ENCODE assay signal across 8 cellular contexts in the genomic region with DNA sequence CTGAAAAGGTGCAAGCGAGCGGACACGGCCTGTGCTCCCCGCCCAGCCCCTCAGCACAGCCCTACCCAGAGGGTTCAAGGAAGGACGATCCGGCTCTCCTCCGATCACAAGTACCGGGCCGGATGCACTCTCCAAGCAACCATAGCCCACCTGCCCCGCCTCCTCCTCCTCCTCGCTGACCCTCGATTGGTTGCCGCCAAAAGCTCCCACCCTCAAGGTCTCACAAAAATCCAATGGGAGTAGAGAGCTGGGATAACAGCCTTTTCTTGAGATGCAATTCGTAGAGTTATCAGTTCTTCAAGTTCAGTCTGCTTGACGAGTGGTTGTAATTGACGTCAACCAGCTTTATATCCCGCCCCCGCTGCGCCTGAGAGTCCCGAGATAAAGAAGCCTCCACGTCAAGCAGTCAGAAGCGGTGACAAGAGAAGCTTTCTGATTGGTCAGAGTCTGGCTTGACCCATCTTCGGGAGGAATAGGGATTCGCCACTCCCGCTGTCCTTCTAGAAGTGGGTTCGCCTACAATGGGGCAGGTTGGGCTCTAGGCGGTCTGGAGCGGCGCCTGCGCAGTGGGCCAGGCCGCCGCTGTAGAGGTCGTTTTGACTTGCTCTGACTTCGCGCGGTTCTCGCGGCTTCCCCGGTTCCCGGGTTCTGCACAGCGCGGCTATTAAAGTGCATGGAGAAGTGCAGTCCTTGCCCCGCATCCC. TPM values are rescaled to one million over a fixed set of nuclear protein-coding genes. Genes with fewer than 3 reads are reported as not detected.
DNase-seq lines count a peak whose midpoint lies in the region; ATAC-seq and TF ChIP-seq lines count a peak whose summit lies in the region.

A gene with protein sequence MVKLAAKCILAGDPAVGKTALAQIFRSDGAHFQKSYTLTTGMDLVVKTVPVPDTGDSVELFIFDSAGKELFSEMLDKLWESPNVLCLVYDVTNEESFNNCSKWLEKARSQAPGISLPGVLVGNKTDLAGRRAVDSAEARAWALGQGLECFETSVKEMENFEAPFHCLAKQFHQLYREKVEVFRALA (minus strand): TSS at position 154 of the 704 bp plus-strand sequence. CDS start 412 bp downstream, outside the sequence.

- no peaks in the 10 kb centered on the region for H3K27me3 ChIP-seq in BLaER1 treated with 17β-estradiol and CSF1 and Interleukin-3, amounts not matched to agents 10 nM and 100 nM
- no peaks in the 10 kb centered on the region for H3K27me3 ChIP-seq in liver (ENCODE audit: control insufficient read depth in 4 of 4, insufficient read depth in 4 of 4, low read length in 3 of 4)

- POLR2A ChIA-PET in activated CD4-positive, alpha-beta memory T cell treated with anti-CD3 and anti-CD28 coated beads for 36 hours (lab: Charles Lee): interaction anchor here (0.6 to 2.0 kb wide), 8 partner anchors 11 to 422 kb away, joined by 3 to 8 read pairs (median 4); partner anchors contain the start of genes EIF3D, NCF4 and TST

- CTCF ChIA-PET in activated CD4-positive, alpha-beta memory T cell treated with anti-CD3 and anti-CD28 coated beads for 36 hours (lab: Charles Lee): interaction anchor here (0.6 to 3.6 kb wide), 17 partner anchors 11 to 832 kb away, joined by 3 to 25 read pairs (median 4); partner anchors contain the start of gene GGA1

- peak within 1 kb of the TSS; percentile 77 to 97 (median 91) for H3K4me2 ChIP-seq in BLaER1 treated with 17β-estradiol and CSF1 and Interleukin-3, amounts not matched to agents 10 nM and 100 nM

- no peaks in the 10 kb centered on the region for H4K20me1 ChIP-seq in BLaER1 treated with 17β-estradiol and CSF1 and Interleukin-3, amounts not matched to agents 10 nM and 100 nM

- H3K9ac ChIP-seq in BLaER1 treated with 17β-estradiol and CSF1 and Interleukin-3, amounts not matched to agents 10 nM and 100 nM: peak within 1 kb of the TSS; percentile 71 to 81 (median 79)
- H3K9ac ChIP-seq in liver (ENCODE audit: low read depth in 1 of 2, low read length in 2 of 2): peak within 1 kb of the TSS; percentile 43 to 72

- H3K4me1 Mint-ChIP-seq in activated CD4-positive, alpha-beta memory T cell treated with anti-CD3 and anti-CD28 coated beads for 36 hours (ENCODE audit: low read depth): peaks cover 30% of the 10 kb centered on the region

- DNase-seq in NCI-H82 treated with DMSO at 0.1 percent for 48 hours (lab: John Stamatoyannopoulos, UW; ENCODE audit: unreplicated experiment) (peak; percentile 100), dermis microvascular lymphatic vessel endothelial cell (ENCODE audit: low read depth in 2 of 2) (peak; percentile 100)
- DNase-seq in activated CD4-positive, alpha-beta memory T cell treated with anti-CD3 and anti-CD28 coated beads for 36 hours: peak; percentile 99
- peak; percentile 98 for DNase-seq in stimulated activated CD4-positive, alpha-beta T cell treated with anti-CD3 and anti-CD28 coated beads, Interleukin-4, amount 100 ng/mL, for 24 hours

- intact Hi-C loops in activated CD4-positive, alpha-beta memory T cell treated with anti-CD3 and anti-CD28 coated beads for 36 hours (cut with micrococcal nuclease): loop anchor here (1.0 to 5.0 kb wide), 4 partner anchors 80 to 346 kb away; partner anchors contain the start of gene EIF3D

- peaks cover 28 to 51% (median 47%) of the 10 kb centered on the region in 10 experiments for H3K4me1 ChIP-seq in BLaER1 treated with 17β-estradiol and CSF1 and Interleukin-3, amounts not matched to agents 10 nM and 100 nM
- H3K4me1 ChIP-seq in liver (ENCODE audit: control insufficient read depth in 4 of 4, insufficient read depth in 4 of 4, low read length in 3 of 4): peaks cover 2 to 14% (median 10%) of the 10 kb centered on the region in 4 donors

- H3K9me3 ChIP-seq in BLaER1 treated with 17β-estradiol and CSF1 and Interleukin-3, amounts not matched to agents 10 nM and 100 nM (replicated peaks in 1 of 11): peaks cover 0 to 17% (median 9%) of the 10 kb centered on the region in 11 experiments; a peak in 6 of 22 replicates
- H3K9me3 ChIP-seq in liver (ENCODE audit: control insufficient read depth in 4 of 4, low read length in 3 of 4): no peaks in the 10 kb centered on the region

- peak within 1 kb of the TSS; percentile 35 to 74 (median 59); a peak in 21 of 22 replicates for H3K27ac ChIP-seq in BLaER1 treated with 17β-estradiol and CSF1 and Interleukin-3, amounts not matched to agents 10 nM and 100 nM
- peak within 1 kb of the TSS; percentile 39 to 41 for H3K27ac ChIP-seq in liver (ENCODE audit: low read depth in 1 of 2, low read length in 2 of 2)

- TF ChIP-seq CTCF in liver (IDR thresholded peaks at IDR 0.05; ENCODE audit: low read depth, low read length, missing input control): no peak

- peak within 1 kb of the TSS; percentile 84 for H3K4me3 Mint-ChIP-seq in activated CD4-positive, alpha-beta memory T cell treated with anti-CD3 and anti-CD28 coated beads for 36 hours

- TF ChIP-seq RAD21 in liver (IDR thresholded peaks at IDR 0.05): no peak

- ATAC-seq in GM19372 (IDR thresholded peaks at IDR 0.05; ENCODE audit: low read depth, unreplicated experiment) (peak; percentile 93), HG03558 (IDR thresholded peaks at IDR 0.05; ENCODE audit: extremely low read depth, unreplicated experiment) (peak; percentile 77)

- H3K36me3 Mint-ChIP-seq in activated CD4-positive, alpha-beta memory T cell treated with anti-CD3 and anti-CD28 coated beads for 36 hours: no peaks in the 10 kb centered on the region

- H3K4me3 ChIP-seq in BLaER1 treated with 17β-estradiol and CSF1 and Interleukin-3, amounts not matched to agents 10 nM and 100 nM: peak within 1 kb of the TSS; percentile 58 to 78 (median 72)
- H3K4me3 ChIP-seq in liver (ENCODE audit: low read depth in 1 of 3, low read length in 3 of 3): peak within 1 kb of the TSS; percentile 78 to 90 (median 84)

- no peaks in the 10 kb centered on the region for H3K27me3 Mint-ChIP-seq in activated CD4-positive, alpha-beta memory T cell treated with anti-CD3 and anti-CD28 coated beads for 36 hours

- under 1% methylated on average over 43 of the region's 43 CpGs for WGBS in liver

- H3K27ac Mint-ChIP-seq in activated CD4-positive, alpha-beta memory T cell treated with anti-CD3 and anti-CD28 coated beads for 36 hours: peak within 1 kb of the TSS; percentile 90

- H3K9me3 Mint-ChIP-seq in activated CD4-positive, alpha-beta memory T cell treated with anti-CD3 and anti-CD28 coated beads for 36 hours: no peaks in the 10 kb centered on the region

- H3K36me3 ChIP-seq in BLaER1 treated with 17β-estradiol and CSF1 and Interleukin-3, amounts not matched to agents 10 nM and 100 nM: no peaks in the 10 kb centered on the region
- H3K36me3 ChIP-seq in liver (ENCODE audit: control insufficient read depth in 4 of 4, insufficient read depth in 3 of 4, low read depth in 1 of 4, low read length in 3 of 4): no peaks in the 10 kb centered on the region

TF ChIP-seq in liver, 16 proteins besides CTCF, POLR2A, EP300 and RAD21 (continues in another document):
- TF ChIP-seq HNF4G (IDR thresholded peaks at IDR 0.05): no peak
- TF ChIP-seq, protein P1, sequence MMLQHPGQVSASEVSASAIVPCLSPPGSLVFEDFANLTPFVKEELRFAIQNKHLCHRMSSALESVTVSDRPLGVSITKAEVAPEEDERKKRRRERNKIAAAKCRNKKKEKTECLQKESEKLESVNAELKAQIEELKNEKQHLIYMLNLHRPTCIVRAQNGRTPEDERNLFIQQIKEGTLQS (IDR thresholded peaks at IDR 0.05): no peak
- TF ChIP-seq EGR1 (IDR thresholded peaks at IDR 0.05; ENCODE audit: low read depth in 2 of 2): peak; percentile 53 to 73
- TF ChIP-seq FOXA2 (IDR thresholded peaks at IDR 0.05): no peak
- peak in 1 of 2 donors; percentile 50 for TF ChIP-seq HNF4A (conservative IDR thresholded peaks at IDR 0.05)
- TF ChIP-seq TAF1 (conservative IDR thresholded peaks at IDR 0.05): no peak
- TF ChIP-seq, protein P2, sequence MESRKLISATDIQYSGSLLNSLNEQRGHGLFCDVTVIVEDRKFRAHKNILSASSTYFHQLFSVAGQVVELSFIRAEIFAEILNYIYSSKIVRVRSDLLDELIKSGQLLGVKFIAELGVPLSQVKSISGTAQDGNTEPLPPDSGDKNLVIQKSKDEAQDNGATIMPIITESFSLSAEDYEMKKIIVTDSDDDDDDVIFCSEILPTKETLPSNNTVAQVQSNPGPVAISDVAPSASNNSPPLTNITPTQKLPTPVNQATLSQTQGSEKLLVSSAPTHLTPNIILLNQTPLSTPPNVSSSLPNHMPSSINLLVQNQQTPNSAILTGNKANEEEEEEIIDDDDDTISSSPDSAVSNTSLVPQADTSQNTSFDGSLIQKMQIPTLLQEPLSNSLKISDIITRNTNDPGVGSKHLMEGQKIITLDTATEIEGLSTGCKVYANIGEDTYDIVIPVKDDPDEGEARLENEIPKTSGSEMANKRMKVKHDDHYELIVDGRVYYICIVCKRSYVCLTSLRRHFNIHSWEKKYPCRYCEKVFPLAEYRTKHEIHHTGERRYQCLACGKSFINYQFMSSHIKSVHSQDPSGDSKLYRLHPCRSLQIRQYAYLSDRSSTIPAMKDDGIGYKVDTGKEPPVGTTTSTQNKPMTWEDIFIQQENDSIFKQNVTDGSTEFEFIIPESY (IDR thresholded peaks at IDR 0.05): peak; percentile 80
- peak; percentile 42 for TF ChIP-seq NR2F2 (IDR thresholded peaks at IDR 0.05)
- TF ChIP-seq FOXA1 (IDR thresholded peaks at IDR 0.05): peak; percentile 27
- peak; percentile 100 for TF ChIP-seq SP1 (IDR thresholded peaks at IDR 0.05)

RNA-seq across cellular contexts. Expression of the gene that starts here (rescaled TPM):
- 10 to 100 TPM; 27.9 to 32.1 TPM for total RNA-seq in activated CD4-positive, alpha-beta memory T cell treated with anti-CD3 and anti-CD28 coated beads for 36 hours
- total RNA-seq in dermis microvascular lymphatic vessel endothelial cell (10.8 and 16.2 TPM in 2 replicates), liver (1 to 10 TPM; 7.2 to 8.6 TPM)
- polyA plus RNA-seq in liver: 10 to 100 TPM; 10.5 to 12.4 TPM

Comparison
In these comparisons a context has a peak if more than half of its experiments do, and no peak if none do; other contexts are left out.
1. Peak in every context shown above with its lines: DNase-seq, ATAC-seq, H3K4me3 ChIP-seq and H3K27ac ChIP-seq.